ENCODE assay signal across 8 cellular contexts in genomic region chr10:69451784-69452251, GRCh38. TPM values are rescaled to one million over a fixed set of nuclear protein-coding genes. Genes with fewer than 3 reads are reported as not detected.
A peak's percentile ranks its signal among the peaks of the same experiment; 100 is the strongest.
DNase-seq lines count a peak whose midpoint lies in the region; ATAC-seq and TF ChIP-seq lines count a peak whose summit lies in the region.

No MANE protein-coding gene starts in this region.

- ATAC-seq in HG02610 (IDR thresholded peaks at IDR 0.05; ENCODE audit: unreplicated experiment) (peak; percentile 7), gastrocnemius medialis (peak; percentile 28 to 34)
- peak; percentile 12 for ATAC-seq in activated CD8-positive, alpha-beta T cell treated with anti-CD3 and anti-CD28 coated beads for 36 hours

- H3K9me3 ChIP-seq in right atrium auricular region (no peaks in the 10 kb centered on the region), gastrocnemius medialis (no peaks in the 10 kb centered on the region)

- peaks cover 10% of the 10 kb centered on the region for H3K4me1 Mint-ChIP-seq in activated CD8-positive, alpha-beta T cell treated with anti-CD3 and anti-CD28 coated beads for 36 hours (ENCODE audit: low read depth)

- CTCF ChIA-PET in activated CD8-positive, alpha-beta T cell treated with anti-CD3 and anti-CD28 coated beads for 36 hours (lab: Charles Lee), result interaction anchor here (1.8 to 1.9 kb wide), 3 partner anchors 25 to 56 kb away, joined by 4 to 5 read pairs (median 4); no protein-coding TSS in a partner anchor

- H3K9me3 Mint-ChIP-seq in activated CD8-positive, alpha-beta T cell treated with anti-CD3 and anti-CD28 coated beads for 36 hours, result no peaks in the 10 kb centered on the region

- DNase-seq in activated CD8-positive, alpha-beta T cell treated with anti-CD3 and anti-CD28 coated beads for 36 hours, result peak; percentile 10
- DNase-seq in right atrium auricular region (ENCODE audit: low spot score) (no peak), gastrocnemius medialis (no peak), HuH-7.5 (ENCODE audit: low spot score) (no peak), GM13976 (ENCODE audit: low spot score) (no peak)
- DNase-seq in activated CD8-positive, alpha-beta memory T cell treated with anti-CD3 and anti-CD28 coated beads, Interleukin-2, amount 50 U/mL, for 48 hours, result no peak

- peak overlapping the region; percentile 84 for H3K27ac ChIP-seq in C4-2B
- H3K27ac ChIP-seq in right atrium auricular region, result peak overlapping the region; percentile 46 to 80
- peak overlapping the region; percentile 87 to 95 (median 90) for H3K27ac ChIP-seq in gastrocnemius medialis

- H3K27me3 ChIP-seq in right atrium auricular region (no peaks in the 10 kb centered on the region), gastrocnemius medialis (no peaks in the 10 kb centered on the region)

- H3K27ac Mint-ChIP-seq in activated CD8-positive, alpha-beta T cell treated with anti-CD3 and anti-CD28 coated beads for 36 hours, result no peak overlapping the region

- POLR2A ChIA-PET in activated CD8-positive, alpha-beta T cell treated with anti-CD3 and anti-CD28 coated beads for 36 hours (lab: Charles Lee), result interaction anchor here (1.2 kb wide), 1 partner anchor 12 kb away, joined by 3 read pairs; no protein-coding TSS in a partner anchor

- TF ChIP-seq CTCF in C4-2B (conservative IDR thresholded peaks at IDR 0.05) (no peak), right atrium auricular region (IDR thresholded peaks at IDR 0.05) (no peak), gastrocnemius medialis (IDR thresholded peaks at IDR 0.05 in 4 of 5, conservative IDR thresholded peaks at IDR 0.05 in 1 of 5) (no peak), GM13976 (IDR thresholded peaks at IDR 0.05; ENCODE audit: borderline replicate concordance, control extremely low read depth, extremely low read depth, insufficient read depth, missing control alignments) (no peak)
- TF ChIP-seq CTCF in activated CD8-positive, alpha-beta T cell treated with anti-CD3 and anti-CD28 coated beads for 36 hours (IDR thresholded peaks at IDR 0.05), result no peak

- H3K4me3 Mint-ChIP-seq in activated CD8-positive, alpha-beta T cell treated with anti-CD3 and anti-CD28 coated beads for 36 hours, result peak overlapping the region; percentile 77

- H3K36me3 ChIP-seq in right atrium auricular region (no peaks in the 10 kb centered on the region), gastrocnemius medialis (no peaks in the 10 kb centered on the region)

- in situ Hi-C loops in gastrocnemius medialis (cut with MboI; ENCODE audit: low sequenced_read_pairs in 4 of 4) (no loop called here), GM13976 (cut with MboI; ENCODE audit: low sequenced_read_pairs, unreplicated experiment) (no loop called here)

- H3K36me3 Mint-ChIP-seq in activated CD8-positive, alpha-beta T cell treated with anti-CD3 and anti-CD28 coated beads for 36 hours (ENCODE audit: low read depth), result no peaks in the 10 kb centered on the region

- peaks cover 2% of the 10 kb centered on the region for H3K27me3 Mint-ChIP-seq in activated CD8-positive, alpha-beta T cell treated with anti-CD3 and anti-CD28 coated beads for 36 hours

- peak overlapping the region; percentile 55 to 85 for H3K4me3 ChIP-seq in right atrium auricular region
- peak overlapping the region; percentile 83 to 95 (median 93) for H3K4me3 ChIP-seq in gastrocnemius medialis

- intact Hi-C loops in activated CD8-positive, alpha-beta T cell treated with anti-CD3 and anti-CD28 coated beads for 36 hours (cut with micrococcal nuclease), result no loop called here
- intact Hi-C loops in gastrocnemius medialis (cut with DNase I; ENCODE audit: low total_unique reads), result loop anchor here (2.0 kb wide), 2 partner anchors 25 to 45 kb away; no protein-coding TSS in a partner anchor

- H3K4me1 ChIP-seq in right atrium auricular region (peaks cover 0 to 38% of the 10 kb centered on the region in 2 donors), gastrocnemius medialis (peaks cover 54 to 64% of the 10 kb centered on the region in 2 donors)

- no peak for TF ChIP-seq POLR2A in gastrocnemius medialis (IDR thresholded peaks at IDR 0.05)

RNA-seq across cellular contexts. Expression of gene TSPAN15, which starts 0.6 kb away (rescaled TPM):
- total RNA-seq in activated CD8-positive, alpha-beta T cell treated with anti-CD3 and anti-CD28 coated beads for 36 hours, result 1 to 10 TPM in 1 of 2 experiments, under 1 TPM in 1; 0.58 to 1.2 TPM
- total RNA-seq in right atrium auricular region, result 1 to 10 TPM; 6.6 to 7.7 TPM
- 10 to 100 TPM in 2 of 4 donors, 1 to 10 TPM in 2; 7.9 to 21.0 (median 11.8) TPM for total RNA-seq in gastrocnemius medialis

RNA-seq across cellular contexts. Expression of gene TACR2, which starts 35.1 kb away (rescaled TPM):
- not detected for total RNA-seq in activated CD8-positive, alpha-beta T cell treated with anti-CD3 and anti-CD28 coated beads for 36 hours
- total RNA-seq in right atrium auricular region (under 1 TPM; 0.24 to 0.41 TPM), gastrocnemius medialis (under 1 TPM in 2 of 4 donors, not detected in 2; 0.36 to 0.49 TPM)
